ENCODE assay signal across 21 cellular contexts in genomic region chr12:58249610-58250009, GRCh38.
DNase-seq lines count a peak whose midpoint lies in the region; ATAC-seq lines count a peak whose summit lies in the region.
"Had no signal": no experiment of that assay in that cellular context is flagged by ENCODE, and none has a peak within 500 bp of the region (broad histone marks: within the 10 kb centered on the region; RNA-seq: fewer than 3 reads in every experiment).

No MANE protein-coding gene starts in this region.

- DNase-seq in AG20443 (ENCODE audit: low spot score) = peak; percentile 11
- peak; percentile 5 for DNase-seq in HT1080 (ENCODE audit: low read depth)
- DNase-seq in dermis blood vessel endothelial cell = peak; percentile 85
- DNase-seq in left kidney (ENCODE audit: low read depth, low spot score) = peak; percentile 28
- no peak for DNase-seq in activated CD8-positive, alpha-beta memory T cell treated with anti-CD3 and anti-CD28 coated beads, Interleukin-2, amount 50 U/mL, for 4 hours
- DNase-seq in DMS 273 (lab: John Stamatoyannopoulos, UW; ENCODE audit: unreplicated experiment) = no peak
- DNase-seq in posterior vena cava (ENCODE audit: low spot score) = no peak
- DNase-seq: activated CD4-positive, alpha-beta T cell treated with anti-CD3 and anti-CD28 coated beads, Interleukin-2, amount 50 U/mL, for 48 hours; activated CD8-positive, alpha-beta memory T cell treated with anti-CD3 and anti-CD28 coated beads, Interleukin-2, amount 50 U/mL, for 48 hours; Calu3; effector CD8-positive, alpha-beta T cell; kidney glomerular epithelial cell; naive B cell; NCI-H146; NCI-H510A treated with DMSO at 0.1 percent for 48 hours; NK-92 treated with Interleukin-12 subunit alpha and Interleukin-12 subunit beta, amount 100 ng/mL, for 24 hours; PC-9; stimulated activated CD4-positive, alpha-beta T cell treated with anti-CD3 and anti-CD28 coated beads, Interleukin-12 subunit alpha, Interleukin-12 subunit beta, amount 100 ng/mL, for 4 hours; stimulated activated naive CD8-positive, alpha-beta T cell treated with anti-CD3 and anti-CD28 coated beads, Interleukin-15, Interleukin-2, amounts not matched to agents 100 U/mL and 50 U/mL, for 24 hours had no signal

- ATAC-seq in HG02759 (IDR thresholded peaks at IDR 0.05; ENCODE audit: unreplicated experiment) = no peak
- ATAC-seq: K562; stimulated activated naive CD8-positive, alpha-beta T cell treated with anti-CD3 and anti-CD28 coated beads, Interleukin-15, Interleukin-2, amounts not matched to agents 100 U/mL and 50 U/mL, for 24 hours had no signal

- intact Hi-C loops in posterior vena cava (cut with DNase I) = no loop called here

Comparison
In these comparisons a context has a peak if more than half of its experiments do, and no peak if none do; other contexts are left out.
1. DNase-seq: peak in AG20443 (single experiment), HT1080 (single experiment), dermis blood vessel endothelial cell (single experiment) and left kidney (single experiment); none in activated CD8-positive, alpha-beta memory T cell treated with anti-CD3 and anti-CD28 coated beads, Interleukin-2, amount 50 U/mL, for 4 hours (single experiment), DMS 273 (single experiment) and posterior vena cava (single experiment).